ENCODE assay signal across 19 cellular contexts in genomic region chr6:113401231-113401630, GRCh38.
DNase-seq lines count a peak whose midpoint lies in the region; TF ChIP-seq lines count a peak whose summit lies in the region.
"Had no signal": no experiment of that assay in that cellular context is flagged by ENCODE, and none has a peak within 500 bp of the region (broad histone marks: within the 10 kb centered on the region; RNA-seq: fewer than 3 reads in every experiment).

No MANE protein-coding gene starts in this region.

- no peak overlapping the region for H3K4me3 Mint-ChIP-seq in activated naive CD4-positive, alpha-beta T cell treated with anti-CD3 and anti-CD28 coated beads, Interleukin-2, amount 10 ng/mL, durations not matched to agents 7 days and 5 days
- H3K4me3 Mint-ChIP-seq: B cell; CD4-positive, alpha-beta T cell; CD8-positive, alpha-beta memory T cell had no signal

- CTCF ChIA-PET in activated naive CD4-positive, alpha-beta T cell treated with anti-CD3 and anti-CD28 coated beads, Interleukin-2, amount 10 ng/mL, durations not matched to agents 7 days and 5 days (lab: Charles Lee): no interaction called here

- H3K27ac Mint-ChIP-seq in activated naive CD4-positive, alpha-beta T cell treated with anti-CD3 and anti-CD28 coated beads, Interleukin-2, amount 10 ng/mL, durations not matched to agents 7 days and 5 days: no peak overlapping the region
- H3K27ac Mint-ChIP-seq: B cell; CD4-positive, alpha-beta T cell; CD8-positive, alpha-beta memory T cell had no signal

- no peaks in the 10 kb centered on the region for H3K27me3 Mint-ChIP-seq in activated naive CD4-positive, alpha-beta T cell treated with anti-CD3 and anti-CD28 coated beads, Interleukin-2, amount 10 ng/mL, durations not matched to agents 7 days and 5 days
- H3K27me3 Mint-ChIP-seq: CD4-positive, alpha-beta T cell; CD8-positive, alpha-beta memory T cell had no signal

- DNase-seq in HCEC 1CT: peak; percentile 35
- DNase-seq in dermis blood vessel endothelial cell: peak; percentile 66
- DNase-seq in fibroblast of pulmonary artery (ENCODE audit: low read depth): peak; percentile 61
- DNase-seq in lung microvascular endothelial cell (ENCODE audit: low read depth in 2 of 2): peak; percentile 60 to 73
- DNase-seq in medulla oblongata (ENCODE audit: extremely low spot score): no peak
- DNase-seq in mucosa of gallbladder (ENCODE audit: low spot score): no peak
- no peak for DNase-seq in activated naive CD4-positive, alpha-beta T cell treated with anti-CD3 and anti-CD28 coated beads, Interleukin-2, amount 10 ng/mL, durations not matched to agents 7 days and 5 days
- no peak for DNase-seq in NCI-H2227 treated with DMSO at 0.1 percent for 48 hours (lab: John Stamatoyannopoulos, UW)
- DNase-seq: CD4-positive, alpha-beta T cell; CD8-positive, alpha-beta memory T cell; DMS 273 treated with DMSO at 0.1 percent for 48 hours; DMS79; EL; GDM1; GOT3 had no signal

- H3K9me3 Mint-ChIP-seq in activated naive CD4-positive, alpha-beta T cell treated with anti-CD3 and anti-CD28 coated beads, Interleukin-2, amount 10 ng/mL, durations not matched to agents 7 days and 5 days: peaks cover 2% of the 10 kb centered on the region

- H3K4me1 Mint-ChIP-seq in activated naive CD4-positive, alpha-beta T cell treated with anti-CD3 and anti-CD28 coated beads, Interleukin-2, amount 10 ng/mL, durations not matched to agents 7 days and 5 days: no peaks in the 10 kb centered on the region
- H3K4me1 Mint-ChIP-seq: B cell; CD8-positive, alpha-beta memory T cell had no signal

- no peak for TF ChIP-seq CTCF in fibroblast of pulmonary artery (IDR thresholded peaks at IDR 0.05; ENCODE audit: low read length, missing control alignments)

- H3K36me3 Mint-ChIP-seq in activated naive CD4-positive, alpha-beta T cell treated with anti-CD3 and anti-CD28 coated beads, Interleukin-2, amount 10 ng/mL, durations not matched to agents 7 days and 5 days: no peaks in the 10 kb centered on the region
- H3K36me3 Mint-ChIP-seq: CD8-positive, alpha-beta memory T cell had no signal

- no peak overlapping the region for H3K4me3 ChIP-seq in fibroblast of pulmonary artery (replicated peaks; ENCODE audit: low read depth, low read length)
- H3K4me3 ChIP-seq: BLaER1, GM12878, HAP-1 had no signal

Comparison
In these comparisons a context has a peak if more than half of its experiments do, and no peak if none do; other contexts are left out.
1. DNase-seq: peak in HCEC 1CT (single experiment), dermis blood vessel endothelial cell (single experiment), fibroblast of pulmonary artery (single experiment) and lung microvascular endothelial cell (2 of 2); none in medulla oblongata (single experiment), mucosa of gallbladder (single experiment), activated naive CD4-positive, alpha-beta T cell treated with anti-CD3 and anti-CD28 coated beads, Interleukin-2, amount 10 ng/mL, durations not matched to agents 7 days and 5 days (single experiment) and NCI-H2227 treated with DMSO at 0.1 percent for 48 hours (single experiment).